ENCODE assay signal across 8 cellular contexts in the genomic region with DNA sequence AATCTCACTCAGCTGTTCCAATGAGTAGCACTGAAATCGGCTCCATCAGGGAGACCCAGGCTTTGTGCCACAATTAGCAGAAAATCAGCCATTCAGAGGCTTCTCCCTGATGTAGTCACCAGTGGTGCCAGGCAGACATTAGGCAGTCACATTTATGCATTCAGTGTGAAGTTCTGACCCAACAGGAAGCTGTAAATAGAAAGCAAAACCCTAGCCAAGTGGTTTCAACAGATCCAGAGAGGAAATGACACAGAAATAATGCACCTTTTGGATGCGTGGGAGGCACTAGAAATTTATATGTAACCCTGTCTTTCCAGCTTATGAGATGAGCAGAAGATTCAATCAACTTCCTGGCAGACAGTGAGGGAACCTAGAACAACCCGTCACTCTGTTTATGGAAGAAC.
A peak's percentile ranks its signal among the peaks of the same experiment; 100 is the strongest.
DNase-seq lines count a peak whose midpoint lies in the region; ATAC-seq and TF ChIP-seq lines count a peak whose summit lies in the region.

No MANE protein-coding gene starts in this region.

- H3K27ac ChIP-seq in psoas muscle = peak overlapping the region; percentile 47

- peaks cover 3% of the 10 kb centered on the region for H3K4me1 ChIP-seq in psoas muscle

- H3K9me3 ChIP-seq in psoas muscle = no peaks in the 10 kb centered on the region

- ATAC-seq in GM19328 (IDR thresholded peaks at IDR 0.05; ENCODE audit: unreplicated experiment) = peak; percentile 62
- ATAC-seq in psoas muscle = peak in 3 of 4 donors; percentile 33 to 75 (median 65)
- no peak for ATAC-seq in HG03460 (IDR thresholded peaks at IDR 0.05; ENCODE audit: unreplicated experiment)

- no peaks in the 10 kb centered on the region for H3K36me3 ChIP-seq in psoas muscle (ENCODE audit: insufficient read depth in 1 of 2, low read depth in 1 of 2)

- H3K27me3 ChIP-seq in psoas muscle (ENCODE audit: insufficient read depth in 3 of 3, low read length in 2 of 3) = no peaks in the 10 kb centered on the region

- 25 to 30% (median 30%) methylated on average over 3 of the region's 3 CpGs for WGBS in psoas muscle, 3 donors

- no peak overlapping the region for H3K4me3 ChIP-seq in psoas muscle

- intact Hi-C loops in psoas muscle (cut with DNase I) = no loop called here

- DNase-seq in AG08396 (ENCODE audit: low spot score) (peak; percentile 38), HS-5 (ENCODE audit: low read depth) (peak; percentile 68), dermis microvascular lymphatic vessel endothelial cell (ENCODE audit: low read depth in 2 of 2) (peak; percentile 73 to 79), psoas muscle (no peak), UCSD-AML1 (lab: John Stamatoyannopoulos, UW; ENCODE audit: unreplicated experiment) (no peak), NCI-H510A treated with DMSO at 0.1 percent for 48 hours (lab: John Stamatoyannopoulos, UW) (no peak)

- TF ChIP-seq CTCF in psoas muscle (IDR thresholded peaks at IDR 0.05) = no peak

Comparison
In these comparisons a context has a peak if more than half of its experiments do, and no peak if none do; other contexts are left out.
1. DNase-seq: peak in AG08396 (single experiment), HS-5 (single experiment) and dermis microvascular lymphatic vessel endothelial cell (2 of 2); none in psoas muscle (0 of 2), UCSD-AML1 (single experiment) and NCI-H510A treated with DMSO at 0.1 percent for 48 hours (single experiment).